ENCODE assay signal across 1 cellular context in the genomic region with DNA sequence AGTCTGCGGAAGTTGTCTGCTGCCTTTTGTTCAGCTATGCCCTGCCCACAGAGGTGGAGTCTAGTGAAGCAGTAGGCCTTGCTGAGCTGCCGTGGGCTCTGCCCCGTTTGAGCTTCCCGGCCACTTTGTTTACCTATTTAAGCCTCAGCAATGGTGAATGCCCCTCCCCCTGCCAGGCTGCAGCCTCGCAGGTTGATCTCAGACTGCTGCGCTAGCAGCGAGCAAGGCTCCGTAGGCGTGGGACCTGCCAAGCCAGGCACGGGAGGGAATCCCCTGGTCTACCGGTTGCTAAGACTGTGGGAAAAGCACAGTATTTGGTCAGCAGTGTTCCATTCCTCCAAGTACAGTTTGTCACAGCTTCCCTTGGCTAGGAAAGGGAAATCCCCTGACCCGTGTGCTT.
TF ChIP-seq lines count a peak whose summit lies in the region.

No MANE protein-coding gene starts in this region.

TF ChIP-seq in GM23338, 12 proteins besides CTCF, POLR2A, EP300 and RAD21 (continued from another document):
- TF ChIP-seq CREB1 (CRISPR knock-in tag; IDR thresholded peaks at IDR 0.05; ENCODE audit: low read depth) (no peak), EZH2 (IDR thresholded peaks at IDR 0.05; ENCODE audit: low read depth, unreplicated experiment) (no peak)
